10 cellular contexts compared by ENCODE assay signal in the genomic region with DNA sequence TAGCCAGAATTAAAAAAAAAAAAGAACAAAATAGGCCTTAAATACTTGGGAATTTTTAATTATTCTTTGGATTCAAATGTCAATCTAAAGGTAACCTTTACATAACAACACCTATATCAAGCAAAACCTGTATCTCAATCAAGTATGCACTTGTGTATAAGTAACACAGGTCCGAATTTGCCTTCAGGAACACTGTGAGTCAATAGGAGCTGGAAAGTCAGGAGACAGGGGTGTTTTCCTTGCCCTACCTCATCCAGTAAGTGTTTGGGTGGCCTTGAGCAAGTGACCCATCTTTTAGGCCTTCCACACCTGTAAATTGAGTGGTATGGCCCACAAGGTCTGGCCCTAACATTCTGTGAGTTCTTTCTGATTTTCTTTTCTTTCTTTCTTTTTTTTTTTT. TPM values are rescaled to one million over a fixed set of nuclear protein-coding genes. Genes with fewer than 3 reads are reported as not detected.
"Had no signal": no experiment of that assay in that cellular context is flagged by ENCODE, and none has a peak within 500 bp of the region (broad histone marks: within the 10 kb centered on the region; RNA-seq: fewer than 3 reads in every experiment).

No MANE protein-coding gene starts in this region.

- DNase-seq: H9, HCEC 1CT, IMR-90, KG1 had no signal

- H3K4me3 ChIP-seq: GM23338, K562 had no signal

- ATAC-seq: GM23338, K562 had no signal

- FAIRE-seq: H1, H54, K562 had no signal

- H3K27ac ChIP-seq: HL-60 had no signal

RNA-seq across cellular contexts. Expression of gene VEGFD, which starts 40.8 kb away (rescaled TPM):
- total RNA-seq: GM23338, H1, HT1080, K562 had no signal
